22 cellular contexts compared by ENCODE assay signal in the genomic region with DNA sequence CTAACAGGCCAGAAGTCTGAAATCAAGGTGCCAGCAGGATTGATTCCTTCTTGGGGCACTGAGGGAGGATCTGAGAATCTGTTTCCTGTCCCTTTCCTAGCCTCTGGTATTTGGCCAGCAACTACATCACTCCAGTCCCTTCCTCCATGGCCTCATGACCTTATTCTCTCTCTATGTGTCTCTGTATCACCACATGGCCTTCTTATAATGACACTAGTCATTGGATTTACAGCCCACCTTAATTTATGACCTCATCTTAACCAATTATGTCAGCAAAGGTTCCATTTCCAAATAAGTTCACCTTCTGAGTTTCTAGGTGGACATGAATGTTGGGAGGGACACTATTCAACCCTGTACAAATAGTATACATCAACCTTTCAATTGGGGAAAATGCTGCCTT. TPM values are rescaled to one million over a fixed set of nuclear protein-coding genes. Genes with fewer than 3 reads are reported as not detected.
DNase-seq lines count a peak whose midpoint lies in the region; ATAC-seq, FAIRE-seq and TF ChIP-seq lines count a peak whose summit lies in the region.
"Had no signal": no experiment of that assay in that cellular context is flagged by ENCODE, and none has a peak within 500 bp of the region (broad histone marks: within the 10 kb centered on the region; RNA-seq: fewer than 3 reads in every experiment).

No MANE protein-coding gene starts in this region.

- H3K27me3 Mint-ChIP-seq in T-helper 17 cell (no peaks in the 10 kb centered on the region), endodermal cell (ENCODE audit: insufficient read depth) (no peaks in the 10 kb centered on the region)

- H3K36me3 ChIP-seq in HepG2 (replicated peaks in 1 of 2; ENCODE audit: control insufficient read depth in 1 of 2, insufficient read depth in 2 of 2, low read length in 2 of 2) (no peaks in the 10 kb centered on the region), right lobe of liver (no peaks in the 10 kb centered on the region), endodermal cell (ENCODE audit: control insufficient read depth, insufficient read depth, low read length) (no peaks in the 10 kb centered on the region)
- H3K36me3 ChIP-seq: HAP-1, SJCRH30 had no signal

- H3K9me3 Mint-ChIP-seq in endodermal cell = no peaks in the 10 kb centered on the region

- no peak for ATAC-seq in HepG2
- ATAC-seq in right lobe of liver = no peak
- no peak for ATAC-seq in T-helper 17 cell

- H3K9ac ChIP-seq in HepG2 (ENCODE audit: insufficient read depth, low read depth, low read length) (no peak overlapping the region), endodermal cell (ENCODE audit: extremely low read depth, low read length, poor library complexity, severe bottlenecking) (no peak overlapping the region)

- FAIRE-seq in HepG2 (lab: Jason Lieb, UNC) = no peak
- FAIRE-seq: GM18507 had no signal

- TF ChIP-seq EP300 in HepG2 (IDR thresholded peaks at IDR 0.05; ENCODE audit: low read depth in 2 of 2, low read length in 2 of 2) = no peak
- TF ChIP-seq EP300 in HepG2 (CRISPR knock-in tag; IDR thresholded peaks at IDR 0.05; ENCODE audit: borderline replicate concordance) = no peak

- no peak for TF ChIP-seq POLR2A in HepG2 (IDR thresholded peaks at IDR 0.05; ENCODE audit: insufficient read depth in 1 of 2, low read depth in 2 of 2, low read length in 2 of 2)
- no peak for TF ChIP-seq POLR2A in right lobe of liver (IDR thresholded peaks at IDR 0.05)

- CTCF ChIA-PET in HepG2 (lab: Yijun Ruan, JAX; ENCODE audit: low intra/inter-chr PET ratio, low total read pairs) = no interaction called here

- H3K79me2 ChIP-seq in HepG2 (ENCODE audit: insufficient read depth, low read length) = no peaks in the 10 kb centered on the region

- H3K36me3 Mint-ChIP-seq in T-helper 17 cell (ENCODE audit: low read depth) (peaks cover 5% of the 10 kb centered on the region), endodermal cell (ENCODE audit: low read depth) (no peaks in the 10 kb centered on the region)

- H3K4me3 ChIP-seq in HepG2 (replicated peaks in 1 of 3; ENCODE audit: insufficient read depth in 1 of 3, low read depth in 2 of 3, low read length in 3 of 3) (no peak overlapping the region), right lobe of liver (no peak overlapping the region), endodermal cell (ENCODE audit: low read length) (no peak overlapping the region)
- H3K4me3 ChIP-seq: HAP-1, SJCRH30 had no signal

- BruUV-seq in HepG2 (replicated peaks; lab: Mats Ljungman, UMichigan) = no TSS peak

- H3K9me3 ChIP-seq in HepG2 (ENCODE audit: low read length) (no peaks in the 10 kb centered on the region), right lobe of liver (no peaks in the 10 kb centered on the region), T-helper 17 cell (ENCODE audit: control insufficient read depth, low read length, poor library complexity, severe bottlenecking) (no peaks in the 10 kb centered on the region), endodermal cell (ENCODE audit: control insufficient read depth, low read length) (no peaks in the 10 kb centered on the region)
- H3K9me3 ChIP-seq: Caco-2, HAP-1, SJCRH30 had no signal

- H3K27ac Mint-ChIP-seq in T-helper 17 cell (peak overlapping the region; percentile 93), endodermal cell (no peak overlapping the region)

- H3K27me3 ChIP-seq in HepG2 (ENCODE audit: control insufficient read depth in 1 of 2, insufficient read depth in 2 of 2, low read length in 2 of 2) = peaks cover 0 to 5% of the 10 kb centered on the region in 2 experiments; a peak in 1 of 5 replicates
- H3K27me3 ChIP-seq in right lobe of liver = no peaks in the 10 kb centered on the region
- H3K27me3 ChIP-seq in endodermal cell (ENCODE audit: control insufficient read depth, insufficient read depth, low read length, poor library complexity, severe bottlenecking) = no peaks in the 10 kb centered on the region

- no peak for TF ChIP-seq RAD21 in HepG2 (CRISPR knock-in tag; IDR thresholded peaks at IDR 0.05)

- POLR2A ChIA-PET in HepG2 (lab: Yijun Ruan, JAX) = no interaction called here

- H3K27ac ChIP-seq in HepG2 (ENCODE audit: extremely low read length, insufficient read depth, low read length) = no peak overlapping the region
- H3K27ac ChIP-seq in right lobe of liver = no peak overlapping the region
- H3K27ac ChIP-seq in endodermal cell (ENCODE audit: low read depth, low read length) = no peak overlapping the region
- H3K27ac ChIP-seq: SJCRH30 had no signal

- no peaks in the 10 kb centered on the region for H4K20me1 ChIP-seq in HepG2 (ENCODE audit: insufficient read depth, low read length)

- in situ Hi-C loops in HepG2 (cut with HindIII; ENCODE audit: extremely low pct_ligation_motif_present, low pct_unique_long_range_greater_than_20kb) = no loop called here

- H3K4me2 ChIP-seq in HepG2 (ENCODE audit: low read depth, low read length) = no peak overlapping the region

- DNase-seq in HepG2 (ENCODE audit: low spot score) = no peak
- DNase-seq in right lobe of liver = no peak
- no peak for DNase-seq in T-helper 17 cell
- DNase-seq in endodermal cell = peak; percentile 1
- DNase-seq in NCI-H1092 (lab: John Stamatoyannopoulos, UW) = no peak
- no peak for DNase-seq in activated gamma-delta T cell treated with Interleukin-2 at 50 U/mL for 16 hours
- no peak for DNase-seq in NCI-H1436 (lab: John Stamatoyannopoulos, UW)
- no peak for DNase-seq in cerebellar nuclear complex (lab: John Stamatoyannopoulos, UW)
- DNase-seq: ACHN; Caco-2; IMR-90; Kasumi-1; NCI-H1417; NCI-H2029 treated with DMSO at 0.1 percent for 48 hours; NCI-H510A treated with DMSO at 0.1 percent for 48 hours; NK-92 treated with Interleukin-12 subunit alpha and Interleukin-12 subunit beta, amount 100 ng/mL, for 24 hours; OCI-M1; RPMI8226; SJCRH30 had no signal

- H3K4me3 Mint-ChIP-seq in T-helper 17 cell (peak overlapping the region; percentile 5), endodermal cell (no peak overlapping the region)

- H3K4me1 Mint-ChIP-seq in T-helper 17 cell (peaks cover 55% of the 10 kb centered on the region), endodermal cell (no peaks in the 10 kb centered on the region)

- no peaks in the 10 kb centered on the region for H3K4me1 ChIP-seq in HepG2 (ENCODE audit: insufficient read depth, low read length)
- H3K4me1 ChIP-seq in right lobe of liver = no peaks in the 10 kb centered on the region
- no peaks in the 10 kb centered on the region for H3K4me1 ChIP-seq in endodermal cell (ENCODE audit: control insufficient read depth, insufficient read depth, low read length)
- H3K4me1 ChIP-seq: Caco-2, SJCRH30 had no signal

- no peak for TF ChIP-seq CTCF in HepG2 (CRISPR knock-in tag; IDR thresholded peaks at IDR 0.05)
- TF ChIP-seq CTCF in right lobe of liver (IDR thresholded peaks at IDR 0.05) = no peak
- TF ChIP-seq CTCF in endodermal cell (conservative IDR thresholded peaks at IDR 0.05) = no peak

- intact Hi-C loops in HepG2 (cut with micrococcal nuclease; ENCODE audit: unreplicated experiment) = no loop called here
- intact Hi-C loops in right lobe of liver (cut with DNase I) = no loop called here

- H2AFZ ChIP-seq in HepG2 (ENCODE audit: low read length) = no peak overlapping the region

TF ChIP-seq in HepG2, 621 proteins besides CTCF, POLR2A, EP300 and RAD21 (continues in another document):
- TF ChIP-seq KLF11 (CRISPR knock-in tag; IDR thresholded peaks at IDR 0.05) (no peak), EED (CRISPR knock-in tag; IDR thresholded peaks at IDR 0.05) (no peak), ZFP41 (CRISPR knock-in tag; IDR thresholded peaks at IDR 0.05; ENCODE audit: borderline replicate concordance) (no peak)
- TF ChIP-seq, protein P1, sequence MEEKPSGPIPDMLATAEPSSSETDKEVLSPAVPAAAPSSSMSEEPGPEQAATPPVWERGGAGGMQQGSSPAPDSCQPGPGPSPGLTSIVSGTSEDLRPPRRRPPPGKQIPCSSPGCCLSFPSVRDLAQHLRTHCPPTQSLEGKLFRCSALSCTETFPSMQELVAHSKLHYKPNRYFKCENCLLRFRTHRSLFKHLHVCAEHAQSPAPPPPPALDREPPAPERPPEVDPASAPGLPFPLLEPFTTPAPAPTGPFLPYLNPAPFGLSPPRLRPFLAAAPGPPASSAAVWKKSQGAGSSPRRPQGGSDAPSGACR (CRISPR knock-in tag; IDR thresholded peaks at IDR 0.05) = no peak

RNA-seq across cellular contexts. Expression of a gene that starts 29.3 kb away (rescaled TPM):
- total RNA-seq in HepG2 (2016; rRNA removed; fragmentation: Illumina TruSeq; extraction: Trizol) (not detected in 2 replicates), right lobe of liver (1 to 10 TPM; 1.0 to 4.9 (median 1.5) TPM), T-helper 17 cell (10 to 100 TPM; 49.6 to 58.3 TPM), endodermal cell (not detected)
- not detected in 2 replicates for total RNA-seq in HepG2 (2016; cell fraction: cytosol; rRNA removed; fragmentation: Illumina TruSeq; extraction: Trizol; ENCODE audit: low read depth)
- not detected in 2 replicates for total RNA-seq in HepG2 (2016; cell fraction: insoluble cytoplasmic fraction; rRNA removed; fragmentation: Illumina TruSeq; extraction: Trizol)
- total RNA-seq in HepG2 (2016; cell fraction: membrane; rRNA removed; fragmentation: Illumina TruSeq; extraction: Trizol) = not detected in 2 replicates
- not detected in 2 replicates for total RNA-seq in HepG2 (2016; cell fraction: nucleus; rRNA removed; fragmentation: Illumina TruSeq; extraction: Trizol)
- 0.05 TPM in 1 of 2 replicates, not detected in the other for polyA plus RNA-seq in HepG2 (2011; rRNA removed)
- 0.04 TPM in 1 of 2 replicates, not detected in the other for polyA plus RNA-seq in HepG2 (2011; cell fraction: cytosol; rRNA removed)
- 0.05 and 0.11 TPM in 2 replicates for polyA plus RNA-seq in HepG2 (2011; cell fraction: nucleus; rRNA removed)
- polyA plus RNA-seq in HepG2 (2012) = 0.89 TPM in 1 of 2 replicates, not detected in the other
- not detected in 2 replicates for polyA plus RNA-seq in HepG2 (2016; cell fraction: cytosol; fragmentation: Illumina TruSeq; extraction: Trizol; ENCODE audit: low read depth)
- not detected in 2 replicates for polyA plus RNA-seq in HepG2 (2016; cell fraction: insoluble cytoplasmic fraction; fragmentation: Illumina TruSeq; extraction: Trizol; ENCODE audit: low read depth)
- not detected in 2 replicates for polyA plus RNA-seq in HepG2 (2016; cell fraction: membrane; fragmentation: Illumina TruSeq; extraction: Trizol; ENCODE audit: low read depth)
- polyA plus RNA-seq in HepG2 (2016; cell fraction: nucleus; fragmentation: Illumina TruSeq; extraction: Trizol; ENCODE audit: insufficient read depth, low read depth) = not detected in 2 replicates
- not detected in 2 replicates for polyA minus RNA-seq in HepG2 (2011; rRNA and poly(A)+ RNA removed; ENCODE audit: low replicate concordance)
- not detected in 2 replicates for polyA minus RNA-seq in HepG2 (2011; cell fraction: cytosol; rRNA and poly(A)+ RNA removed)
- polyA minus RNA-seq in HepG2 (2011; cell fraction: nucleus; rRNA and poly(A)+ RNA removed) = 0.13 and 0.37 TPM in 2 replicates
- polyA plus RNA-seq in endodermal cell (2013, experiment 1 of 2) = 0.50 TPM
- 0.58 TPM for polyA plus RNA-seq in endodermal cell (2013, experiment 2 of 2)
- total RNA-seq: IMR-90, SJCRH30 had no signal
- polyA plus RNA-seq: BJ, IMR-90 had no signal

Comparison
In these comparisons a context has a peak if more than half of its experiments do, and no peak if none do; other contexts are left out.
1. RNA of a gene that starts 29.3 kb away (total RNA-seq): 49.6 to 58.3 TPM in T-helper 17 cell; 1.0 to 4.9 TPM in right lobe of liver, not detected in HepG2 and not detected in endodermal cell; every median in the first group is over 4 times any median in the second.